11 cellular contexts compared by ENCODE assay signal in genomic region chr9:89640801-89641200, GRCh38.
"Had no signal": no experiment of that assay in that cellular context is flagged by ENCODE, and none has a peak within 500 bp of the region (broad histone marks: within the 10 kb centered on the region; RNA-seq: fewer than 3 reads in every experiment).

No MANE protein-coding gene starts in this region.

- H3K36me3 ChIP-seq: lower lobe of right lung, suprapubic skin, WERI-Rb-1 had no signal

- H3K4me3 ChIP-seq: suprapubic skin had no signal

- H3K27me3 ChIP-seq: suprapubic skin had no signal

- H3K27ac ChIP-seq: WERI-Rb-1 had no signal

- DNase-seq: activated CD4-positive, alpha-beta memory T cell treated with anti-CD3 and anti-CD28 coated beads for 36 hours; activated CD4-positive, alpha-beta T cell treated with anti-CD3 and anti-CD28 coated beads for 36 hours; activated CD8-positive, alpha-beta memory T cell treated with anti-CD3 and anti-CD28 coated beads, Interleukin-2, amount 10 ng/mL, durations not matched to agents 7 days and 5 days; activated naive CD4-positive, alpha-beta T cell treated with anti-CD3 and anti-CD28 coated beads, Interleukin-2, amount 50 U/mL, for 16 hours; activated T-cell treated with anti-CD3 and anti-CD28 coated beads, Interleukin-2, amount 50 U/mL, for 1 hour; kidney glomerular epithelial cell; stimulated activated CD4-positive, alpha-beta T cell treated with anti-CD3 and anti-CD28 coated beads, Interleukin-15, amount 100 ng/mL, for 24 hours; stimulated activated CD4-positive, alpha-beta T cell treated with anti-CD3 and anti-CD28 coated beads, Interleukin-4, amount 100 ng/mL, for 24 hours; WERI-Rb-1 had no signal

- H3K9me3 ChIP-seq: lower lobe of right lung, suprapubic skin had no signal
